8 cellular contexts compared by ENCODE assay signal in genomic region chr15:98647026-98647773, GRCh38. TPM values are rescaled to one million over a fixed set of nuclear protein-coding genes. Genes with fewer than 3 reads are reported as not detected.
DNase-seq lines count a peak whose midpoint lies in the region; ATAC-seq and TF ChIP-seq lines count a peak whose summit lies in the region.

No MANE protein-coding gene starts in this region.

- peaks cover 18% of the 10 kb centered on the region for H3K4me1 Mint-ChIP-seq in activated naive CD4-positive, alpha-beta T cell treated with anti-CD3 and anti-CD28 coated beads for 36 hours (ENCODE audit: low read depth)

- intact Hi-C loops in activated naive CD4-positive, alpha-beta T cell treated with anti-CD3 and anti-CD28 coated beads for 36 hours (cut with micrococcal nuclease) = loop anchor here (1.0 to 5.0 kb wide), 6 partner anchors 65 to 430 kb away; no protein-coding TSS in a partner anchor
- intact Hi-C loops in upper lobe of right lung (cut with DNase I) = no loop called here

- H3K9me3 Mint-ChIP-seq in activated naive CD4-positive, alpha-beta T cell treated with anti-CD3 and anti-CD28 coated beads for 36 hours = no peaks in the 10 kb centered on the region

- DNase-seq in CD1c-positive myeloid dendritic cell (ENCODE audit: extremely low spot score) = peak; percentile 71
- DNase-seq in HK-2 (ENCODE audit: unreplicated experiment) = peak; percentile 69
- DNase-seq in SHP77 (lab: John Stamatoyannopoulos, UW) = peak; percentile 18 to 55
- peak; percentile 60 for DNase-seq in activated naive CD4-positive, alpha-beta T cell treated with anti-CD3 and anti-CD28 coated beads for 36 hours
- DNase-seq in globus pallidus (ENCODE audit: low spot score) = peak; percentile 71
- DNase-seq in omental fat pad (ENCODE audit: low spot score) = no peak
- DNase-seq in upper lobe of right lung = peak; percentile 90

- no peaks in the 10 kb centered on the region for H3K9me3 ChIP-seq in upper lobe of right lung

- H3K27me3 Mint-ChIP-seq in activated naive CD4-positive, alpha-beta T cell treated with anti-CD3 and anti-CD28 coated beads for 36 hours (ENCODE audit: low read depth) = no peaks in the 10 kb centered on the region

- H3K27ac Mint-ChIP-seq in activated naive CD4-positive, alpha-beta T cell treated with anti-CD3 and anti-CD28 coated beads for 36 hours = peak overlapping the region; percentile 79

- no peaks in the 10 kb centered on the region for H3K36me3 ChIP-seq in upper lobe of right lung

- H3K4me3 Mint-ChIP-seq in activated naive CD4-positive, alpha-beta T cell treated with anti-CD3 and anti-CD28 coated beads for 36 hours = peak overlapping the region; percentile 82

- CTCF ChIA-PET in activated naive CD4-positive, alpha-beta T cell treated with anti-CD3 and anti-CD28 coated beads for 36 hours (lab: Charles Lee) = interaction anchor here (0.7 to 2.4 kb wide), 15 partner anchors 8 to 235 kb away, joined by 3 to 25 read pairs (median 4); no protein-coding TSS in a partner anchor

- ATAC-seq in GM19397 (IDR thresholded peaks at IDR 0.05; ENCODE audit: unreplicated experiment) (peak; percentile 46), omental fat pad (ENCODE audit: low FRiP score) (peak; percentile 44), upper lobe of right lung (peak; percentile 76)

- H3K27ac ChIP-seq in upper lobe of right lung = peak overlapping the region; percentile 78

- H3K4me1 ChIP-seq in upper lobe of right lung = peaks cover 8% of the 10 kb centered on the region

- peak overlapping the region; percentile 91 for H3K4me3 ChIP-seq in upper lobe of right lung

- H3K27me3 ChIP-seq in upper lobe of right lung = peaks cover 13% of the 10 kb centered on the region

- peak in 1 of 3 donors; percentile 54 for TF ChIP-seq CTCF in omental fat pad (IDR thresholded peaks at IDR 0.05)
- TF ChIP-seq CTCF in upper lobe of right lung (IDR thresholded peaks at IDR 0.05) = peak; percentile 37

- no peaks in the 10 kb centered on the region for H3K36me3 Mint-ChIP-seq in activated naive CD4-positive, alpha-beta T cell treated with anti-CD3 and anti-CD28 coated beads for 36 hours (ENCODE audit: low read depth)

RNA-seq across cellular contexts. Expression of gene IGF1R, which starts 1.1 kb away (rescaled TPM):
- total RNA-seq in activated naive CD4-positive, alpha-beta T cell treated with anti-CD3 and anti-CD28 coated beads for 36 hours = 10 to 100 TPM; 25.6 to 26.6 TPM
- total RNA-seq in omental fat pad (10 to 100 TPM; 39.3 to 97.4 (median 44.7) TPM), upper lobe of right lung (40.0 TPM)
